8 cellular contexts compared by ENCODE assay signal in the genomic region with DNA sequence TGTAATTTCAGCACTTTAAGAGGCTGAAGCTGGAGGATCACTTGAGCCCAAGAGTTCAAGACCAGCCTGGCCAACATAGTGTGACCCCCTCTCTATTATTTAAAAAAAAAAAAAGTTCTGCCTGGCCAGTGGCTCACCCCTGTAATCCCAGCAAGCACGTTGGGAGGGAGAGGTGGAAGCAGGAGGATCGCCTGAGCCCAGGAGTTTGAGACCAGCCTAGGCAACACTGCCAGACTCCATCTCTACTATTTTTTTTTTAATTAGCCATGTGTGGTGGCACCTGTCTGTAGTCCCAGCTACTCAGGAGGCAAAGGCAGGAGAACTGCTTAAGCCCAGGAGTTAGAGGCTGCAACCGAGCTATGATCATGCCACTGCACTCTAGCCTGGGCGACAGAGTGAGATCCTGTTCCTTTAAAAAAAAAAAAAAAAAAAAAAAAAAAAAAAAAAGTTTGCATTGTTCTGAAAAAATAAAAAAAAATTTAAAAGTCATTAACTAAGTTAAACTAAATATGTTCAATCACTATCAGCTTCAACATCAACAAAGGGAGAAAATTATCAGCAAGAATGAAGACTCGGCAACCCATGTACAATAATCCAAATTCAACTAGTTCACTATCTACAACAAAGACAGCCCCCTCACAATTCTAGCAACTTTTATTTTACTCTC. TPM values are rescaled to one million over a fixed set of nuclear protein-coding genes. Genes with fewer than 3 reads are reported as not detected.
A peak's percentile ranks its signal among the peaks of the same experiment; 100 is the strongest.
DNase-seq lines count a peak whose midpoint lies in the region; ATAC-seq, FAIRE-seq and TF ChIP-seq lines count a peak whose summit lies in the region.

No MANE protein-coding gene starts in this region.

- H3K4me1 Mint-ChIP-seq in activated CD4-positive, alpha-beta T cell treated with anti-CD3 and anti-CD28 coated beads, Interleukin-2, amount 10 ng/mL, durations not matched to agents 24 days and 14 days: peaks cover 37% of the 10 kb centered on the region

- no peak for DNase-seq in activated CD4-positive, alpha-beta T cell treated with anti-CD3 and anti-CD28 coated beads, Interleukin-2, amount 10 ng/mL, durations not matched to agents 24 days and 14 days
- no peak for DNase-seq in activated CD4-positive, alpha-beta T cell treated with anti-CD3 and anti-CD28 coated beads, Interleukin-2, amount 50 U/mL, for 1 hour
- DNase-seq in adipocyte (ENCODE audit: low read depth) (no peak), HepG2 (ENCODE audit: low spot score) (no peak), testis (no peak), NCI-H1436 treated with DMSO at 0.1 percent for 48 hours (lab: John Stamatoyannopoulos, UW) (no peak), lower leg skin (ENCODE audit: low spot score in 2 of 2) (no peak)

- POLR2A ChIA-PET in HepG2 (lab: Yijun Ruan, JAX): interaction anchor here (0.8 to 3.5 kb wide), 3 partner anchors 13 to 17 kb away, joined by 4 to 43 read pairs (median 6); no protein-coding TSS in a partner anchor

- H3K4me3 ChIP-seq in adipocyte (ENCODE audit: low read length) (peak overlapping the region; percentile 92), HepG2 (replicated peaks in 1 of 3; ENCODE audit: insufficient read depth in 1 of 3, low read depth in 2 of 3, low read length in 3 of 3) (peak overlapping the region; percentile 91 to 98 (median 92)), testis (peak overlapping the region; percentile 96 to 100), lower leg skin (ENCODE audit: low read depth, poor library complexity, severe bottlenecking) (no peak overlapping the region)

- FAIRE-seq in HepG2 (lab: Jason Lieb, UNC): no peak

- H2AFZ ChIP-seq in HepG2 (ENCODE audit: low read length): no peak overlapping the region

- H3K27me3 ChIP-seq in adipocyte (replicated peaks; ENCODE audit: control insufficient read depth, insufficient read depth, low read length): no peaks in the 10 kb centered on the region
- no peaks in the 10 kb centered on the region; a peak in 1 of 5 replicates for H3K27me3 ChIP-seq in HepG2 (ENCODE audit: control insufficient read depth in 1 of 2, insufficient read depth in 2 of 2, low read length in 2 of 2)
- no peaks in the 10 kb centered on the region for H3K27me3 ChIP-seq in testis

- H3K4me3 Mint-ChIP-seq in activated CD4-positive, alpha-beta T cell treated with anti-CD3 and anti-CD28 coated beads, Interleukin-2, amount 10 ng/mL, durations not matched to agents 24 days and 14 days: peak overlapping the region; percentile 88

- TF ChIP-seq EP300 in HepG2 (IDR thresholded peaks at IDR 0.05; ENCODE audit: low read depth in 2 of 2, low read length in 2 of 2) (no peak), HepG2 (CRISPR knock-in tag; IDR thresholded peaks at IDR 0.05; ENCODE audit: borderline replicate concordance) (no peak)

- no TSS peak for BruUV-seq in HepG2 (replicated peaks; lab: Mats Ljungman, UMichigan)

- TF ChIP-seq CTCF in HepG2 (CRISPR knock-in tag; IDR thresholded peaks at IDR 0.05): no peak
- no peak for TF ChIP-seq CTCF in testis (IDR thresholded peaks at IDR 0.05)
- no peak for TF ChIP-seq CTCF in lower leg skin (IDR thresholded peaks at IDR 0.05)

- peaks cover 20% of the 10 kb centered on the region; the same call in 1 of the 2 replicates for H4K20me1 ChIP-seq in HepG2 (ENCODE audit: insufficient read depth, low read length)

- no peaks in the 10 kb centered on the region for H3K27me3 Mint-ChIP-seq in activated CD4-positive, alpha-beta T cell treated with anti-CD3 and anti-CD28 coated beads, Interleukin-2, amount 10 ng/mL, durations not matched to agents 24 days and 14 days

- no peaks in the 10 kb centered on the region for H3K9me3 ChIP-seq in adipocyte (ENCODE audit: control insufficient read depth, low read length)
- no peaks in the 10 kb centered on the region for H3K9me3 ChIP-seq in HepG2 (ENCODE audit: low read length)
- H3K9me3 ChIP-seq in testis: no peaks in the 10 kb centered on the region

- WGBS in HepG2 (ENCODE audit: low lambda C conversion rate): 10% methylated on average over 5 of the region's 5 CpGs
- WGBS in testis, 2 donors: 5 to 13% methylated on average over 5 of the region's 5 CpGs
- WGBS in lower leg skin, 2 donors: 22 to 33% methylated on average over 5 of the region's 5 CpGs

- H3K9me3 Mint-ChIP-seq in activated CD4-positive, alpha-beta T cell treated with anti-CD3 and anti-CD28 coated beads, Interleukin-2, amount 10 ng/mL, durations not matched to agents 24 days and 14 days: no peaks in the 10 kb centered on the region

- peaks cover 6% of the 10 kb centered on the region for H3K36me3 Mint-ChIP-seq in activated CD4-positive, alpha-beta T cell treated with anti-CD3 and anti-CD28 coated beads, Interleukin-2, amount 10 ng/mL, durations not matched to agents 24 days and 14 days (ENCODE audit: low read depth)

- CTCF ChIA-PET in HepG2 (lab: Yijun Ruan, JAX; ENCODE audit: low intra/inter-chr PET ratio, low total read pairs): no interaction called here

- TF ChIP-seq RAD21 in HepG2 (CRISPR knock-in tag; IDR thresholded peaks at IDR 0.05): no peak

- peaks cover 68% of the 10 kb centered on the region for H3K79me2 ChIP-seq in HepG2 (ENCODE audit: insufficient read depth, low read length)

- intact Hi-C loops in activated CD4-positive, alpha-beta T cell treated with anti-CD3 and anti-CD28 coated beads, Interleukin-2, amount 10 ng/mL, durations not matched to agents 24 days and 14 days (cut with micrococcal nuclease): loop anchor here (5.0 to 10.0 kb wide), 2 partner anchors 55 to 1463 kb away; partner anchors contain the start of genes CHCHD4 and TMEM43
- intact Hi-C loops in HepG2 (cut with micrococcal nuclease; ENCODE audit: unreplicated experiment) (loop anchor here (5.0 kb wide), 1 partner anchor 105 kb away; the partner anchor contains the start of gene MKRN2), testis (cut with DNase I; ENCODE audit: low total_unique reads) (no loop called here), lower leg skin (cut with DNase I; ENCODE audit: low total_unique reads) (no loop called here)

- ATAC-seq in HepG2 (no peak), GM21381 (IDR thresholded peaks at IDR 0.05; ENCODE audit: unreplicated experiment) (no peak)

- peak overlapping the region; percentile 99 for H3K27ac Mint-ChIP-seq in activated CD4-positive, alpha-beta T cell treated with anti-CD3 and anti-CD28 coated beads, Interleukin-2, amount 10 ng/mL, durations not matched to agents 24 days and 14 days

- in situ Hi-C loops in HepG2 (cut with HindIII; ENCODE audit: extremely low pct_ligation_motif_present, low pct_unique_long_range_greater_than_20kb): no loop called here

- no peak for TF ChIP-seq POLR2A in HepG2 (IDR thresholded peaks at IDR 0.05; ENCODE audit: insufficient read depth in 1 of 2, low read depth in 2 of 2, low read length in 2 of 2)
- no peak for TF ChIP-seq POLR2A in testis (IDR thresholded peaks at IDR 0.05)
- no peak for TF ChIP-seq POLR2A in lower leg skin (IDR thresholded peaks at IDR 0.05)

- peak overlapping the region; percentile 100 for H3K9ac ChIP-seq in adipocyte (ENCODE audit: low read length)
- peak overlapping the region; percentile 99 for H3K9ac ChIP-seq in HepG2 (ENCODE audit: insufficient read depth, low read depth, low read length)

- H3K4me2 ChIP-seq in HepG2 (ENCODE audit: low read depth, low read length): peak overlapping the region; percentile 78

- H3K36me3 ChIP-seq in adipocyte (ENCODE audit: control insufficient read depth, insufficient read depth, low read length, severe bottlenecking) (no peaks in the 10 kb centered on the region), HepG2 (replicated peaks in 1 of 2; ENCODE audit: control insufficient read depth in 1 of 2, insufficient read depth in 2 of 2, low read length in 2 of 2) (no peaks in the 10 kb centered on the region; a peak in 1 of 5 replicates), testis (ENCODE audit: low read depth, missing control alignments) (no peaks in the 10 kb centered on the region)

- peaks cover 58% of the 10 kb centered on the region for H3K4me1 ChIP-seq in adipocyte (ENCODE audit: control insufficient read depth, insufficient read depth, low read length)
- H3K4me1 ChIP-seq in HepG2 (ENCODE audit: insufficient read depth, low read length): peaks cover 35% of the 10 kb centered on the region
- H3K4me1 ChIP-seq in testis: peaks cover 19% of the 10 kb centered on the region

- H3K27ac ChIP-seq in HepG2 (ENCODE audit: extremely low read length, insufficient read depth, low read length) (peak overlapping the region; percentile 93), testis (peak overlapping the region; percentile 99 to 100)

RNA-seq across cellular contexts. Expression of gene RAF1, which starts 1.9 kb away (rescaled TPM):
- 90.5 and 93.2 TPM in 2 replicates for total RNA-seq in activated CD4-positive, alpha-beta T cell treated with anti-CD3 and anti-CD28 coated beads, Interleukin-2, amount 10 ng/mL, durations not matched to agents 24 days and 14 days
- total RNA-seq in HepG2 (2016; rRNA removed; fragmentation: Illumina TruSeq; extraction: Trizol) (59.0 and 72.2 TPM in 2 replicates), testis (100 to 1,000 TPM; 133 to 138 TPM), lower leg skin (100 to 1,000 TPM; 126 to 140 (median 131) TPM)
- total RNA-seq in HepG2 (2016; cell fraction: cytosol; rRNA removed; fragmentation: Illumina TruSeq; extraction: Trizol; ENCODE audit: low read depth): 14.3 and 16.7 TPM in 2 replicates
- 57.7 and 70.4 TPM in 2 replicates for total RNA-seq in HepG2 (2016; cell fraction: insoluble cytoplasmic fraction; rRNA removed; fragmentation: Illumina TruSeq; extraction: Trizol)
- 53.2 and 54.8 TPM in 2 replicates for total RNA-seq in HepG2 (2016; cell fraction: membrane; rRNA removed; fragmentation: Illumina TruSeq; extraction: Trizol)
- total RNA-seq in HepG2 (2016; cell fraction: nucleus; rRNA removed; fragmentation: Illumina TruSeq; extraction: Trizol): 80.2 and 92.0 TPM in 2 replicates
- polyA plus RNA-seq in HepG2 (2011; rRNA removed) (91.4 and 99.3 TPM in 2 replicates), testis (ENCODE audit: insufficient read depth, low read depth, low replicate concordance) (68.7 TPM)
- polyA plus RNA-seq in HepG2 (2011; cell fraction: cytosol; rRNA removed): 54.5 and 60.0 TPM in 2 replicates
- polyA plus RNA-seq in HepG2 (2011; cell fraction: nucleus; rRNA removed): 118 and 126 TPM in 2 replicates
- polyA plus RNA-seq in HepG2 (2012): 46.1 and 53.2 TPM in 2 replicates
- polyA plus RNA-seq in HepG2 (2016; cell fraction: cytosol; fragmentation: Illumina TruSeq; extraction: Trizol; ENCODE audit: low read depth): 9.5 and 10.3 TPM in 2 replicates
- 48.0 and 52.7 TPM in 2 replicates for polyA plus RNA-seq in HepG2 (2016; cell fraction: insoluble cytoplasmic fraction; fragmentation: Illumina TruSeq; extraction: Trizol; ENCODE audit: low read depth)
- polyA plus RNA-seq in HepG2 (2016; cell fraction: membrane; fragmentation: Illumina TruSeq; extraction: Trizol; ENCODE audit: low read depth): 32.4 and 34.3 TPM in 2 replicates
- polyA plus RNA-seq in HepG2 (2016; cell fraction: nucleus; fragmentation: Illumina TruSeq; extraction: Trizol; ENCODE audit: insufficient read depth, low read depth): 154 and 158 TPM in 2 replicates
- polyA minus RNA-seq in HepG2 (2011; rRNA and poly(A)+ RNA removed; ENCODE audit: low replicate concordance): 194 and 317 TPM in 2 replicates
- polyA minus RNA-seq in HepG2 (2011; cell fraction: cytosol; rRNA and poly(A)+ RNA removed): 49.2 and 50.8 TPM in 2 replicates
- polyA minus RNA-seq in HepG2 (2011; cell fraction: nucleus; rRNA and poly(A)+ RNA removed): 132 and 164 TPM in 2 replicates

Comparison
In these comparisons a context has a peak if more than half of its experiments do, and no peak if none do; other contexts are left out.
1. intact Hi-C loops: an anchor here in activated CD4-positive, alpha-beta T cell treated with anti-CD3 and anti-CD28 coated beads, Interleukin-2, amount 10 ng/mL, durations not matched to agents 24 days and 14 days (5.0 to 10.0 kb wide) and HepG2 (5.0 kb wide); none called in testis and lower leg skin.